1 cellular context compared by ENCODE assay signal in the genomic region with DNA sequence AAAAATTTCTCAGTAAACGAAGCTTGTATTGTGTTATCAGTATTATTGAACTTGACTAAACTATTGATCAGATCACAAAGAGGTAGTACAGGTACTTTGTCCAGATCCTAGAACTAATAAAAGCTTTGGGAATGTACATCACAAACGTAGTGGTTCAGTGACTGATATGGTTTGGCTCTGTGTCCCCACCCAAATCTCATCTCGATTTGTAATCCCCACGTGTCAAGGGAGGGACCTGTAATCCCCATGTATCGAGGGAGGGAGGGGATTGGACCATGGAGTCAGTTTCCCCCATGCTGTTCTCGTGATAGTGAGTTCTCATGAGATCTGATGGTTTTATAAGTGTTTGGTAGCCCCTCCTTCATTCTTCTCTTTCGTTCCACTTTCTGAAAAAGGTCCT.
TF ChIP-seq lines count a peak whose summit lies in the region.

No MANE protein-coding gene starts in this region.

TF ChIP-seq in endothelial cell of umbilical vein, 7 proteins besides CTCF, POLR2A, EP300 and RAD21:
- TF ChIP-seq, protein P1, sequence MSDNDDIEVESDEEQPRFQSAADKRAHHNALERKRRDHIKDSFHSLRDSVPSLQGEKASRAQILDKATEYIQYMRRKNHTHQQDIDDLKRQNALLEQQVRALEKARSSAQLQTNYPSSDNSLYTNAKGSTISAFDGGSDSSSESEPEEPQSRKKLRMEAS (IDR thresholded peaks at IDR 0.05; ENCODE audit: insufficient read depth, insufficient read length): no peak
- TF ChIP-seq FOS (IDR thresholded peaks at IDR 0.05; ENCODE audit: borderline replicate concordance, insufficient read depth, low read length) (no peak), EZH2 (IDR thresholded peaks at IDR 0.05; ENCODE audit: borderline replicate concordance, low read depth, low read length, severe bottlenecking) (no peak), MYC (IDR thresholded peaks at IDR 0.05; ENCODE audit: low read depth, low read length) (no peak), GATA2 (IDR thresholded peaks at IDR 0.05; ENCODE audit: insufficient read depth, insufficient read length, low read depth, low read length) (no peak), JUN (IDR thresholded peaks at IDR 0.05; ENCODE audit: borderline replicate concordance, insufficient read depth, insufficient read length, low read depth) (no peak), POLR2AphosphoS5 (IDR thresholded peaks at IDR 0.05; ENCODE audit: insufficient read depth, low read depth, low read length) (no peak)
